ENCODE assay signal across 12 cellular contexts in the genomic region with DNA sequence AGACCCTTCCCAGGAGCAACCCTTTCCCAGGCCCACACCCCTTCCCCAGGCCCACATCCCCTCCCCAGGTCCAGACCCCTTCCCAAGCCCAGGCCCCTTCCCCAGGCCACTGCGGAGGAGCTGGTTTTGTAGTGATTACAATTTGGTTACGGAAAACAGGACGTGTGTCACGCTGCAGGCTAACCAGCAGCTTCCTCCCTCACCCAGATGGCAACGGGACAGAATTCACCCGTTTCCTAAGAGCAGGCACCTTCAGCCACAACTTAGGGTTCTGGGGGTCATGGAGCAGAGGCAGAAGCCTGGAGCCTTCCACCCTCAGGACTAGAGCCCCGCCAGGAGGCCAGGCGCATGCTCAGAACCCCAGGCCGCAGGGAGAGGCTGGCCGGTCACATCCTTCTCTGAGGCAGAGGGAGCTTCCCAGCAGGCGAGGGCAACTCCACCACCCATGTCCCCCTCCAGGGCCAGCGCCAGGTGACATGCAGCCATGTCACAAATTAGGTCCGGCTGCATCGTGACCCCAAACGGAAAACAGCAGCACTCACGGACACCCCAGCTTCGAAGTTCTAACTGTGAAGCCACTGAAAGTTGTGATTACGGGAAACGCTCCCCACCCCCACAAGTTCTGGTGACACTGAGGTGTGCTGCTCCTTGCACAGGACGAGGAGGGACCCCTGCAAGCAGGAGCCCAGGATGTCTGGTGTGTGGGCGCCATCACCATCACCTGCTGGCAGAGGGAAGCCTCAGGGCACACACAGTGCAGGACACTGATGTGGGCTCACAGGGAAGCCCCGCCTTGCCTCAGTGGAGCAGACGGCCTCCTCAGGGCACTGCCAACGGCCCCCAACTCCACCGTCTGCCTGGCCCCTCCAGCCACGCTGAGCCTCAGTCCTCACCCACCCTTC. TPM values are rescaled to one million over a fixed set of nuclear protein-coding genes. Genes with fewer than 3 reads are reported as not detected.
A peak's percentile ranks its signal among the peaks of the same experiment; 100 is the strongest.
DNase-seq lines count a peak whose midpoint lies in the region; ATAC-seq and TF ChIP-seq lines count a peak whose summit lies in the region.
"Had no signal": no experiment of that assay in that cellular context is flagged by ENCODE, and none has a peak within 500 bp of the region (broad histone marks: within the 10 kb centered on the region; RNA-seq: fewer than 3 reads in every experiment).

No MANE protein-coding gene starts in this region.

- H3K27ac ChIP-seq in HEK293 (ENCODE audit: extremely low read depth, low read depth, low read length), result no peak overlapping the region
- H3K27ac ChIP-seq: suprapubic skin, VCaP had no signal

- H3K27ac Mint-ChIP-seq in activated T-helper 17 cell treated with anti-CD3 and anti-CD28 coated beads, Interleukin-2, amount 50 U/mL, for 72 hours, result peak overlapping the region; percentile 77
- peak overlapping the region; percentile 23 to 58 for H3K27ac Mint-ChIP-seq in natural killer cell treated with Interleukin-12 subunit alpha and Interleukin-12 subunit beta and Interleukin-15 and Interleukin-18, amount 100 ng/mL, for 72 hours

- H3K4me1 Mint-ChIP-seq in activated T-helper 17 cell treated with anti-CD3 and anti-CD28 coated beads, Interleukin-2, amount 50 U/mL, for 72 hours, result peaks cover 16% of the 10 kb centered on the region
- peaks cover 19 to 32% of the 10 kb centered on the region in 2 donors for H3K4me1 Mint-ChIP-seq in natural killer cell treated with Interleukin-12 subunit alpha and Interleukin-12 subunit beta and Interleukin-15 and Interleukin-18, amount 100 ng/mL, for 72 hours (ENCODE audit: low read depth in 2 of 2)

- 0 out of 2 replicates have a peak, but pooled peaks cover 5% of the 10 kb centered on the region for H3K4me1 ChIP-seq in HEK293 (ENCODE audit: control insufficient read depth, insufficient read depth, low read length)

- TF ChIP-seq CTCF in HEK293 (tag by site-specific recombination; IDR thresholded peaks at IDR 0.05) (no peak), GM13977 (IDR thresholded peaks at IDR 0.05; ENCODE audit: extremely low read depth, insufficient read depth, missing control alignments) (no peak)

- CTCF ChIA-PET in HEK293 (lab: Yijun Ruan, JAX), result interaction anchor here (0.7 kb wide), 2 partner anchors 117 to 311 kb away, joined by 3 read pairs; no protein-coding TSS in a partner anchor

- H3K4me3 ChIP-seq in GM08714 (ENCODE audit: low read length) (peak overlapping the region; percentile 4; the same call in 1 of the 2 replicates), HEK293 (ENCODE audit: low read depth, low read length) (no peak overlapping the region)
- H3K4me3 ChIP-seq: suprapubic skin had no signal

- no peak for DNase-seq in natural killer cell treated with Interleukin-12 subunit alpha and Interleukin-12 subunit beta and Interleukin-15 and Interleukin-18, amount 100 ng/mL, for 72 hours (ENCODE audit: low spot score)
- no peak for DNase-seq in G401 (ENCODE audit: low spot score)
- DNase-seq in GM13977 (ENCODE audit: low spot score), result no peak
- no peak for DNase-seq in NCI-H774 (lab: John Stamatoyannopoulos, UW)
- DNase-seq: foreskin fibroblast; NK-92 treated with Interleukin-12 subunit alpha and Interleukin-12 subunit beta, amount 100 ng/mL, for 24 hours had no signal

- ATAC-seq in activated T-helper 17 cell treated with anti-CD3 and anti-CD28 coated beads, Interleukin-2, amount 50 U/mL, for 72 hours (replicated peaks), result peak; percentile 66
- ATAC-seq in natural killer cell treated with Interleukin-12 subunit alpha and Interleukin-12 subunit beta and Interleukin-15 and Interleukin-18, amount 100 ng/mL, for 72 hours, result no peak
- ATAC-seq in HG02798 (IDR thresholded peaks at IDR 0.05; ENCODE audit: poor library complexity, unreplicated experiment), result no peak

- H3K36me3 ChIP-seq in HEK293 (ENCODE audit: control insufficient read depth in 2 of 2, insufficient read depth in 1 of 2, low read length in 2 of 2), result no peaks in the 10 kb centered on the region; a peak in 1 of 3 replicates
- H3K36me3 ChIP-seq: suprapubic skin had no signal

- H3K9me3 Mint-ChIP-seq in activated T-helper 17 cell treated with anti-CD3 and anti-CD28 coated beads, Interleukin-2, amount 50 U/mL, for 72 hours, result no peaks in the 10 kb centered on the region
- no peaks in the 10 kb centered on the region for H3K9me3 Mint-ChIP-seq in natural killer cell treated with Interleukin-12 subunit alpha and Interleukin-12 subunit beta and Interleukin-15 and Interleukin-18, amount 100 ng/mL, for 72 hours

- peaks cover 5% of the 10 kb centered on the region for H3K36me3 Mint-ChIP-seq in activated T-helper 17 cell treated with anti-CD3 and anti-CD28 coated beads, Interleukin-2, amount 50 U/mL, for 72 hours (ENCODE audit: low read depth)
- no peaks in the 10 kb centered on the region for H3K36me3 Mint-ChIP-seq in natural killer cell treated with Interleukin-12 subunit alpha and Interleukin-12 subunit beta and Interleukin-15 and Interleukin-18, amount 100 ng/mL, for 72 hours

- in situ Hi-C loops in G401 (cut with HindIII; ENCODE audit: low sequenced_read_pairs), result no loop called here
- in situ Hi-C loops in GM13977 (cut with MboI; ENCODE audit: low pct_unique_long_range_greater_than_20kb, low sequenced_read_pairs, unreplicated experiment), result no loop called here

- no peaks in the 10 kb centered on the region for H3K27me3 Mint-ChIP-seq in activated T-helper 17 cell treated with anti-CD3 and anti-CD28 coated beads, Interleukin-2, amount 50 U/mL, for 72 hours
- no peaks in the 10 kb centered on the region for H3K27me3 Mint-ChIP-seq in natural killer cell treated with Interleukin-12 subunit alpha and Interleukin-12 subunit beta and Interleukin-15 and Interleukin-18, amount 100 ng/mL, for 72 hours

- H3K9me3 ChIP-seq in HEK293 (ENCODE audit: control insufficient read depth, insufficient read depth, low read depth, low read length), result no peaks in the 10 kb centered on the region
- H3K9me3 ChIP-seq: suprapubic skin had no signal

- POLR2A ChIA-PET in HEK293 (lab: Yijun Ruan, JAX), result interaction anchor here (1.7 kb wide), 1 partner anchor 8 kb away, joined by 5 read pairs; the partner anchor contains the start of gene BRF1

- peak overlapping the region; percentile 70 for H3K4me3 Mint-ChIP-seq in activated T-helper 17 cell treated with anti-CD3 and anti-CD28 coated beads, Interleukin-2, amount 50 U/mL, for 72 hours
- H3K4me3 Mint-ChIP-seq in natural killer cell treated with Interleukin-12 subunit alpha and Interleukin-12 subunit beta and Interleukin-15 and Interleukin-18, amount 100 ng/mL, for 72 hours, result peak overlapping the region; percentile 47

TF ChIP-seq in HEK293, 187 proteins besides CTCF, POLR2A, EP300 and RAD21:
- TF ChIP-seq ZBTB7A (tag by site-specific recombination; IDR thresholded peaks at IDR 0.05; ENCODE audit: low read depth), result no peak
- TF ChIP-seq ZNF558 (tag by site-specific recombination; IDR thresholded peaks at IDR 0.05), result no peak
- peak; percentile 28 for TF ChIP-seq ZIC2 (tag by site-specific recombination; IDR thresholded peaks at IDR 0.05)
- TF ChIP-seq ZNF747 (tag by site-specific recombination; IDR thresholded peaks at IDR 0.05), result no peak
TF ChIP-seq in HEK293: peak in this region for 1.

RNA-seq across cellular contexts. Expression of gene BRF1, which starts 7.7 kb away (rescaled TPM):
- total RNA-seq in activated T-helper 17 cell treated with anti-CD3 and anti-CD28 coated beads, Interleukin-2, amount 50 U/mL, for 72 hours, result 10 to 100 TPM; 28.6 to 35.1 TPM
- total RNA-seq in natural killer cell treated with Interleukin-12 subunit alpha and Interleukin-12 subunit beta and Interleukin-15 and Interleukin-18, amount 100 ng/mL, for 72 hours, result 10 to 100 TPM; 43.4 to 76.5 TPM
- 30.3 and 46.8 TPM in 2 replicates for total RNA-seq in G401 (2014; rRNA removed; shearing (Covaris generic))

RNA-seq across cellular contexts. Expression of gene PACS2, which starts 21.5 kb away (rescaled TPM):
- 10 to 100 TPM; 26.4 to 30.0 TPM for total RNA-seq in activated T-helper 17 cell treated with anti-CD3 and anti-CD28 coated beads, Interleukin-2, amount 50 U/mL, for 72 hours
- 10 to 100 TPM; 24.9 to 26.3 TPM for total RNA-seq in natural killer cell treated with Interleukin-12 subunit alpha and Interleukin-12 subunit beta and Interleukin-15 and Interleukin-18, amount 100 ng/mL, for 72 hours
- 36.9 and 50.7 TPM in 2 replicates for total RNA-seq in G401 (2014; rRNA removed; shearing (Covaris generic))

RNA-seq across cellular contexts. Expression of gene BTBD6, which starts 44.7 kb away (rescaled TPM):
- total RNA-seq in activated T-helper 17 cell treated with anti-CD3 and anti-CD28 coated beads, Interleukin-2, amount 50 U/mL, for 72 hours, result 10 to 100 TPM; 19.5 to 41.3 TPM
- 10 to 100 TPM; 42.3 to 52.9 TPM for total RNA-seq in natural killer cell treated with Interleukin-12 subunit alpha and Interleukin-12 subunit beta and Interleukin-15 and Interleukin-18, amount 100 ng/mL, for 72 hours
- 40.4 and 42.6 TPM in 2 replicates for total RNA-seq in G401 (2014; rRNA removed; shearing (Covaris generic))
